Comparison of ENCODE assay signal across 13 cellular contexts in genomic region chr6:157985378-157986155, GRCh38. TPM values are rescaled to one million over a fixed set of nuclear protein-coding genes. Genes with fewer than 3 reads are reported as not detected.
A peak's percentile ranks its signal among the peaks of the same experiment; 100 is the strongest.
DNase-seq lines count a peak whose midpoint lies in the region; ATAC-seq, FAIRE-seq and TF ChIP-seq lines count a peak whose summit lies in the region.
"Had no signal": no experiment of that assay in that cellular context is flagged by ENCODE, and none has a peak within 500 bp of the region (broad histone marks: within the 10 kb centered on the region; RNA-seq: fewer than 3 reads in every experiment).

No MANE protein-coding gene starts in this region.

- H3K4me1 Mint-ChIP-seq in Calu3 (ENCODE audit: low read depth, unreplicated experiment): peaks cover 45% of the 10 kb centered on the region
- peaks cover 60 to 62% of the 10 kb centered on the region in 2 donors for H3K4me1 Mint-ChIP-seq in natural killer cell

- H3K27ac ChIP-seq in GM12878 (ENCODE audit: control insufficient read depth, insufficient read depth) (no peak overlapping the region), kidney (ENCODE audit: low read depth in 2 of 2, low read length in 2 of 2) (no peak overlapping the region)

- H3K79me2 ChIP-seq in GM12878 (ENCODE audit: control insufficient read depth, insufficient read depth, low read length): peaks cover 7% of the 10 kb centered on the region; the same call in 1 of the 2 replicates

- H3K27me3 ChIP-seq in GM12878 (replicated peaks in 1 of 2; ENCODE audit: control insufficient read depth in 2 of 2, insufficient read depth in 2 of 2, low read length in 1 of 2): peaks cover 2 to 6% of the 10 kb centered on the region in 2 experiments; a peak in 3 of 4 replicates

- H3K4me3 ChIP-seq in GM12878: peak overlapping the region; percentile 36; the same call in 1 of the 2 replicates
- H3K4me3 ChIP-seq in kidney (ENCODE audit: low read length in 2 of 2): no peak overlapping the region
- H3K4me3 ChIP-seq: K562 had no signal

- no peak overlapping the region for H3K4me2 ChIP-seq in GM12878 (ENCODE audit: control insufficient read depth, insufficient read depth)

- H3K4me3 Mint-ChIP-seq in Calu3 (ENCODE audit: low read depth, unreplicated experiment) (peak overlapping the region; percentile 32), natural killer cell (peak overlapping the region; percentile 80)

- RAD21 ChIA-PET in GM12878 (lab: Charles Lee; ENCODE audit: unreplicated experiment): no interaction called here

- DNase-seq in Calu3 (no peak), HuH-7 (ENCODE audit: low spot score) (peak; percentile 70), GM12878 (ENCODE audit: low read depth, low spot score) (no peak), natural killer cell (no peak), GM19240 (ENCODE audit: insufficient read length, low spot score) (no peak), kidney (no peak)
- no peak for DNase-seq in stimulated activated CD4-positive, alpha-beta T cell treated with anti-CD3 and anti-CD28 coated beads, Interleukin-4, amount 100 ng/mL, for 24 hours
- DNase-seq: activated gamma-delta T cell, occipital lobe, SW 1271 had no signal

- H3K27me3 Mint-ChIP-seq in Calu3 (ENCODE audit: unreplicated experiment) (no peaks in the 10 kb centered on the region), natural killer cell (ENCODE audit: low read depth in 2 of 2) (no peaks in the 10 kb centered on the region)

- no peak for TF ChIP-seq RAD21 in GM12878 (IDR thresholded peaks at IDR 0.05; ENCODE audit: insufficient read depth, low read depth, low read length)

- FAIRE-seq in GM12878 (lab: Jason Lieb, UNC): no peak
- no peak for FAIRE-seq in kidney (lab: Jason Lieb, UNC)
- FAIRE-seq: H54, K562 had no signal

- H3K36me3 ChIP-seq in GM12878 (ENCODE audit: control insufficient read depth in 2 of 2, insufficient read depth in 2 of 2, low read length in 1 of 2) (no peaks in the 10 kb centered on the region; a peak in 1 of 4 replicates), kidney (ENCODE audit: control insufficient read depth in 1 of 2, insufficient read depth in 2 of 2, low read length in 2 of 2) (no peaks in the 10 kb centered on the region)

- peaks cover 6% of the 10 kb centered on the region for H3K4me1 ChIP-seq in GM12878 (ENCODE audit: control insufficient read depth, insufficient read depth, low read length)
- peaks cover 18 to 23% of the 10 kb centered on the region in 2 donors for H3K4me1 ChIP-seq in kidney (ENCODE audit: control insufficient read depth in 1 of 2, insufficient read depth in 1 of 2, low read depth in 1 of 2, low read length in 2 of 2)

- in situ Hi-C loops in GM12878 (cut with MboI): no loop called here

- ATAC-seq in GM12878: no peak
- ATAC-seq in natural killer cell: no peak
- no peak for ATAC-seq in HG02973 (IDR thresholded peaks at IDR 0.05; ENCODE audit: unreplicated experiment)
- ATAC-seq: K562 had no signal

- intact Hi-C loops in Calu3 (cut with micrococcal nuclease; ENCODE audit: unreplicated experiment): loop anchor here (2.0 kb wide), 1 partner anchor 49 kb away; no protein-coding TSS in a partner anchor
- intact Hi-C loops in GM12878 (cut with micrococcal nuclease; ENCODE audit: unreplicated experiment): no loop called here
- intact Hi-C loops in natural killer cell (cut with micrococcal nuclease): no loop called here
- intact Hi-C loops in kidney (cut with DNase I): no loop called here

- SMC1A ChIA-PET in GM12878 (lab: Charles Lee; ENCODE audit: uncharacterized antibody, unreplicated experiment): no interaction called here

- H4K20me1 ChIP-seq in GM12878 (ENCODE audit: control insufficient read depth, insufficient read depth): no peaks in the 10 kb centered on the region

- CTCF ChIA-PET in Calu3 (lab: Charles Lee): interaction anchor here (0.7 kb wide), 1 partner anchor 15 kb away, joined by 3 read pairs; no protein-coding TSS in a partner anchor
- CTCF ChIA-PET in GM12878 (lab: Yijun Ruan, JAX): no interaction called here

- H3K9ac ChIP-seq in GM12878 (ENCODE audit: control insufficient read depth, insufficient read depth, low read length) (no peak overlapping the region), kidney (ENCODE audit: low read length in 2 of 2) (no peak overlapping the region)

- no peak for TF ChIP-seq CTCF in Calu3 (IDR thresholded peaks at IDR 0.05; ENCODE audit: unreplicated experiment)
- TF ChIP-seq CTCF in GM12878 (IDR thresholded peaks at IDR 0.05 in 2 of 3, conservative IDR thresholded peaks at IDR 0.05 in 1 of 3; ENCODE audit: control insufficient read depth in 2 of 3, extremely low read depth in 1 of 3, insufficient read depth in 1 of 3, low read depth in 3 of 3, low read length in 3 of 3): no peak
- TF ChIP-seq CTCF in natural killer cell (IDR thresholded peaks at IDR 0.05): no peak
- TF ChIP-seq CTCF in kidney (IDR thresholded peaks at IDR 0.05; ENCODE audit: borderline replicate concordance, extremely low read depth, insufficient read depth): no peak

- H3K36me3 Mint-ChIP-seq in Calu3 (ENCODE audit: insufficient read depth, unreplicated experiment) (peaks cover 37% of the 10 kb centered on the region), natural killer cell (no peaks in the 10 kb centered on the region)

- H3K27ac Mint-ChIP-seq in Calu3 (ENCODE audit: unreplicated experiment): no peak overlapping the region
- peak overlapping the region; percentile 61 to 77 for H3K27ac Mint-ChIP-seq in natural killer cell

- 96% methylated on average over 12 of the region's 13 CpGs for WGBS in GM12878 (ENCODE audit: insufficient coverage, insufficient replicate concordance, low lambda C conversion rate, missing lambda C conversion rate)

- TF ChIP-seq EP300 in GM12878 (IDR thresholded peaks at IDR 0.05; ENCODE audit: borderline replicate concordance in 1 of 2, control insufficient read depth in 1 of 2, low read depth in 2 of 2, low read length in 2 of 2): no peak

- H3K9me3 Mint-ChIP-seq in Calu3 (ENCODE audit: low read depth, unreplicated experiment) (no peaks in the 10 kb centered on the region), natural killer cell (no peaks in the 10 kb centered on the region)

- POLR2A ChIA-PET in GM12878 (lab: Charles Lee): no interaction called here

- H2AFZ ChIP-seq in GM12878 (ENCODE audit: control insufficient read depth, low read depth, low read length): no peak overlapping the region

- H3K9me3 ChIP-seq in GM12878 (replicated peaks; ENCODE audit: control insufficient read depth, insufficient read depth, low read length) (no peaks in the 10 kb centered on the region), kidney (ENCODE audit: control insufficient read depth in 1 of 2, low read length in 2 of 2) (no peaks in the 10 kb centered on the region)

- BruUV-seq in Calu3 (replicated peaks; lab: Mats Ljungman, UMichigan) (no TSS peak), GM12878 (replicated peaks; lab: Mats Ljungman, UMichigan) (no TSS peak)

- no peak for TF ChIP-seq POLR2A in GM12878 (IDR thresholded peaks at IDR 0.05; ENCODE audit: low read depth, low read length)

TF ChIP-seq in GM12878, 131 proteins besides CTCF, POLR2A, EP300 and RAD21:
- TF ChIP-seq JUND (IDR thresholded peaks at IDR 0.05; ENCODE audit: low read depth, low read length) (no peak), SPI1 (IDR thresholded peaks at IDR 0.05; ENCODE audit: borderline replicate concordance, insufficient read depth, low read depth, low read length) (no peak)
TF ChIP-seq in GM12878: peak in this region for 0.

RNA-seq across cellular contexts. Expression of gene SYNJ2, which starts 3.9 kb away (rescaled TPM):
- total RNA-seq in Calu3 (2022) (26.8 and 29.1 TPM in 2 replicates), GM12878 (2014; rRNA removed) (0.60 and 1.4 TPM in 2 replicates), GM12878 (2014; rRNA removed; fragmentation: Illumina TruSeq; extraction: Trizol) (0.41 and 0.54 TPM in 2 replicates), GM12878 (2021) (0.51 and 0.87 TPM in 2 replicates), natural killer cell (10 to 100 TPM; 24.4 to 47.0 (median 28.0) TPM), kidney (15.8 TPM)
- total RNA-seq in GM12878 (2013; cell fraction: nucleolus; rRNA removed): 3.6 and 4.1 TPM in 2 replicates
- polyA plus RNA-seq in GM12878 (2011; ENCODE audit: low read depth): 1.00 TPM
- polyA plus RNA-seq in GM12878 (2011; rRNA removed) (1.3 and 1.8 TPM in 2 replicates), GM12878 (2014; fragmentation: Illumina TruSeq; extraction: Trizol) (0.66 and 0.95 TPM in 2 replicates), GM12878 (2014; fragmentation: Nextera tagmentation; extraction: Ambion mirVana) (under 1 TPM; 0.11 to 0.60 TPM), GM12878 (2014; rRNA removed) (0.32 and 0.79 TPM in 2 replicates), GM12878 (2016; fragmentation: Nextera tagmentation; extraction: Ambion mirVana) (under 1 TPM; 0.43 to 0.53 TPM), kidney (ENCODE audit: insufficient read depth, low read depth, low replicate concordance) (1.7 TPM)
- polyA plus RNA-seq in GM12878 (2011; cell fraction: cytosol; rRNA removed): 2.1 and 2.5 TPM in 2 replicates
- 2.2 and 2.8 TPM in 2 replicates for polyA plus RNA-seq in GM12878 (2011; cell fraction: nucleus; rRNA removed)
- polyA plus RNA-seq in GM12878 (2012): 0.91 and 1.1 TPM in 2 replicates
- 2.6 and 2.9 TPM in 2 replicates for polyA minus RNA-seq in GM12878 (2011; rRNA and poly(A)+ RNA removed)
- 1.0 and 1.5 TPM in 2 replicates for polyA minus RNA-seq in GM12878 (2011; cell fraction: cytosol; rRNA and poly(A)+ RNA removed)
- polyA minus RNA-seq in GM12878 (2011; cell fraction: nucleus; rRNA and poly(A)+ RNA removed): 1.3 and 3.4 TPM in 2 replicates
